Comparison of ENCODE assay signal across 8 cellular contexts in the genomic region with DNA sequence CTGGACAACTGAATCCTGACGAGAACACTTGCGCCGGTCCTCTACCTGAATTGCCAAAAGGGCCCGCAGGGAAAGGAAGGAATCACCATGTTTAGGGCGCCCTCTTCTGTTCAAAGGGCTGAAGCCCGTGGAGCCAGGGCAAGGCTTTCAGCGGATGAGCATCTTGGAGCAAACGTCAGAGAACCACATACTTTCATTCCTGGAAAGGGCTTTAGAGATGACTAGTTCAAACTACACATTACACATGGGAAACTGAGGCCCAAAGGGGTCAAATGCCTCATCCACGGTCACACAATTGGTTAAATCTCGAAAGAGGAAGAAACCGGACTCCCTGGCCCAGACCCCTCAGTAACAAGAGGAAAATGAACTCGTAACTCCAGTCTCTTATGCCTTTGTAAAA. TPM values are rescaled to one million over a fixed set of nuclear protein-coding genes. Genes with fewer than 3 reads are reported as not detected.
DNase-seq lines count a peak whose midpoint lies in the region; ATAC-seq and TF ChIP-seq lines count a peak whose summit lies in the region.

No MANE protein-coding gene starts in this region.

- H3K27ac ChIP-seq in HL-60 (replicated peaks) (no peak overlapping the region), substantia nigra (ENCODE audit: low read depth, low read length, poor library complexity, severe bottlenecking) (no peak overlapping the region)

- H3K36me3 Mint-ChIP-seq in naive B cell, result no peaks in the 10 kb centered on the region

- H3K4me3 Mint-ChIP-seq in naive B cell, result no peak overlapping the region

- no peaks in the 10 kb centered on the region for H3K9me3 Mint-ChIP-seq in naive B cell

- ATAC-seq in naive B cell (ENCODE audit: low read depth in 2 of 2), result peak; percentile 61 to 81
- no peak for ATAC-seq in GM18498 (IDR thresholded peaks at IDR 0.05; ENCODE audit: unreplicated experiment)

- H3K27me3 ChIP-seq in HL-60 (ENCODE audit: insufficient read depth, poor library complexity, severe bottlenecking), result peaks cover 4% of the 10 kb centered on the region

- peaks cover 0 to 6% (median 4%) of the 10 kb centered on the region in 3 donors for H3K4me1 Mint-ChIP-seq in naive B cell

- TF ChIP-seq CTCF in HL-60 (IDR thresholded peaks at IDR 0.05; ENCODE audit: insufficient read depth, low read length) (peak; percentile 85), epithelial cell of esophagus (IDR thresholded peaks at IDR 0.05; ENCODE audit: insufficient read depth, low read depth, low read length, missing control alignments) (peak; percentile 98)

- H3K4me3 ChIP-seq in HL-60 (replicated peaks; ENCODE audit: insufficient read depth, low read length) (no peak overlapping the region), epithelial cell of esophagus (ENCODE audit: low read length) (no peak overlapping the region)

- H3K27me3 Mint-ChIP-seq in naive B cell, result peaks cover 46 to 63% (median 49%) of the 10 kb centered on the region in 3 donors

- DNase-seq in GM04504 (ENCODE audit: low read depth), result peak; percentile 47
- peak in 1 of 2 experiments; percentile 70 for DNase-seq in HL-60 (ENCODE audit: low read depth in 1 of 2, low spot score in 1 of 2)
- peak; percentile 44 for DNase-seq in NCI-H774 (lab: John Stamatoyannopoulos, UW)
- DNase-seq in activated CD8-positive, alpha-beta memory T cell treated with anti-CD3 and anti-CD28 coated beads for 48 hours (ENCODE audit: low read depth in 2 of 3, low spot score in 2 of 3), result peak in 2 of 3 experiments; percentile 37 to 53
- DNase-seq in epithelial cell of esophagus (ENCODE audit: low read depth), result peak; percentile 80
- DNase-seq in naive B cell, result peak; percentile 42
- peak in 41 of 49 donors; percentile 2 to 78 (median 44) for DNase-seq in substantia nigra (lab: John Stamatoyannopoulos, UW)

- H3K27ac Mint-ChIP-seq in naive B cell, result no peak overlapping the region

RNA-seq across cellular contexts. Expression of a gene that starts 11.5 kb away (rescaled TPM):
- polyA plus RNA-seq in naive B cell (ENCODE audit: low read depth in 6 of 6), result 10 to 100 TPM in 1 of 6 donors, 1 to 10 TPM in 5; 4.1 to 15.2 (median 8.6) TPM
